Comparison of ENCODE assay signal across 8 cellular contexts in genomic region chr3:3799173-3800075, GRCh38. TPM values are rescaled to one million over a fixed set of nuclear protein-coding genes. Genes with fewer than 3 reads are reported as not detected.
DNase-seq lines count a peak whose midpoint lies in the region; ATAC-seq and TF ChIP-seq lines count a peak whose summit lies in the region.

Gene LRRN1 (plus strand): TSS chr3:3799431. CDS start chr3:3844642, 45,211 bp downstream.

- peak; percentile 49 for ATAC-seq in GM21390 (IDR thresholded peaks at IDR 0.05; ENCODE audit: unreplicated experiment)
- no peak for ATAC-seq in GM18873 (IDR thresholded peaks at IDR 0.05; ENCODE audit: low FRiP score, unreplicated experiment)
- ATAC-seq in HG03175 (IDR thresholded peaks at IDR 0.05; ENCODE audit: unreplicated experiment) = no peak

- H3K36me3 Mint-ChIP-seq in activated T-cell treated with anti-CD3 and anti-CD28 coated beads, Interleukin-2, amount 50 U/mL, for 24 hours (ENCODE audit: low read depth) = no peaks in the 10 kb centered on the region
- H3K36me3 Mint-ChIP-seq in neural crest cell (ENCODE audit: low read depth) = peaks cover 6% of the 10 kb centered on the region

- peaks cover 26% of the 10 kb centered on the region for H3K4me1 Mint-ChIP-seq in activated T-cell treated with anti-CD3 and anti-CD28 coated beads, Interleukin-2, amount 50 U/mL, for 24 hours (ENCODE audit: low read depth)
- peaks cover 40% of the 10 kb centered on the region for H3K4me1 Mint-ChIP-seq in neural crest cell

- H3K9me3 Mint-ChIP-seq in activated T-cell treated with anti-CD3 and anti-CD28 coated beads, Interleukin-2, amount 50 U/mL, for 24 hours = no peaks in the 10 kb centered on the region
- no peaks in the 10 kb centered on the region for H3K9me3 Mint-ChIP-seq in neural crest cell

- H3K27ac ChIP-seq in temporal lobe (ENCODE audit: low read depth, low read length) = peak within 1 kb of the TSS; percentile 58

- H3K27ac Mint-ChIP-seq in activated T-cell treated with anti-CD3 and anti-CD28 coated beads, Interleukin-2, amount 50 U/mL, for 24 hours = peak within 1 kb of the TSS; percentile 79
- H3K27ac Mint-ChIP-seq in neural crest cell (ENCODE audit: unreplicated experiment) = peak within 1 kb of the TSS; percentile 98

- H3K27me3 Mint-ChIP-seq in activated T-cell treated with anti-CD3 and anti-CD28 coated beads, Interleukin-2, amount 50 U/mL, for 24 hours = peaks cover 44% of the 10 kb centered on the region
- H3K27me3 Mint-ChIP-seq in neural crest cell (ENCODE audit: low read depth) = peaks cover 45% of the 10 kb centered on the region

- H3K4me3 Mint-ChIP-seq in activated T-cell treated with anti-CD3 and anti-CD28 coated beads, Interleukin-2, amount 50 U/mL, for 24 hours = peak within 1 kb of the TSS; percentile 80
- H3K4me3 Mint-ChIP-seq in neural crest cell = peak within 1 kb of the TSS; percentile 97

- DNase-seq in NCI-H187 (lab: John Stamatoyannopoulos, UW) = peak; percentile 23 to 80
- peak; percentile 72 for DNase-seq in activated T-cell treated with anti-CD3 and anti-CD28 coated beads, Interleukin-2, amount 50 U/mL, for 24 hours
- DNase-seq in globus pallidus (ENCODE audit: low spot score) = peak; percentile 69
- peak; percentile 68 for DNase-seq in neural crest cell (ENCODE audit: low read depth, low spot score)

- TF ChIP-seq CTCF in neural crest cell (conservative IDR thresholded peaks at IDR 0.05) = no peak

RNA-seq across cellular contexts. Expression of gene LRRN1, which starts in this region (rescaled TPM):
- total RNA-seq in neural crest cell (77.6 and 85.2 TPM in 2 replicates), temporal lobe (29.7 TPM)
